In genomic region chr3:52270252-52270754, GRCh38 we compare ENCODE assay signal across 1 cellular context.
TF ChIP-seq lines count a peak whose summit lies in the region.

No MANE protein-coding gene starts in this region.

TF ChIP-seq in IMR-90, 13 proteins besides CTCF, POLR2A, EP300 and RAD21:
- no peak for TF ChIP-seq CHD1 (IDR thresholded peaks at IDR 0.05; ENCODE audit: low read depth, low read length)
